Comparison of ENCODE assay signal across 7 cellular contexts in genomic region chr10:60777696-60778213, GRCh38. TPM values are rescaled to one million over a fixed set of nuclear protein-coding genes. Genes with fewer than 3 reads are reported as not detected.
A peak's percentile ranks its signal among the peaks of the same experiment; 100 is the strongest.
DNase-seq lines count a peak whose midpoint lies in the region; ATAC-seq and TF ChIP-seq lines count a peak whose summit lies in the region.

No MANE protein-coding gene starts in this region.

- peak overlapping the region; percentile 52 for H3K27ac ChIP-seq in upper lobe of right lung

- H3K36me3 Mint-ChIP-seq in activated CD8-positive, alpha-beta T cell treated with anti-CD3 and anti-CD28 coated beads for 36 hours (ENCODE audit: low read depth): peaks cover 28% of the 10 kb centered on the region

- peak overlapping the region; percentile 96 for H3K27ac Mint-ChIP-seq in activated CD8-positive, alpha-beta T cell treated with anti-CD3 and anti-CD28 coated beads for 36 hours

- H3K4me1 ChIP-seq in upper lobe of right lung: peaks cover 12% of the 10 kb centered on the region

- H3K9me3 ChIP-seq in upper lobe of right lung: no peaks in the 10 kb centered on the region

- no peak for DNase-seq in activated CD8-positive, alpha-beta T cell treated with anti-CD3 and anti-CD28 coated beads for 36 hours
- no peak for DNase-seq in left lobe of liver (ENCODE audit: low spot score)
- DNase-seq in upper lobe of right lung: no peak
- no peak for DNase-seq in stimulated activated CD4-positive, alpha-beta T cell treated with anti-CD3 and anti-CD28 coated beads, Interleukin-4, amount 100 ng/mL, for 4 hours
- no peak for DNase-seq in NCI-H82 (lab: John Stamatoyannopoulos, UW)

- intact Hi-C loops in activated CD8-positive, alpha-beta T cell treated with anti-CD3 and anti-CD28 coated beads for 36 hours (cut with micrococcal nuclease): no loop called here
- intact Hi-C loops in upper lobe of right lung (cut with DNase I): no loop called here

- H3K27me3 ChIP-seq in upper lobe of right lung: no peaks in the 10 kb centered on the region

- no peaks in the 10 kb centered on the region for H3K9me3 Mint-ChIP-seq in activated CD8-positive, alpha-beta T cell treated with anti-CD3 and anti-CD28 coated beads for 36 hours

- peak overlapping the region; percentile 98 for H3K4me3 Mint-ChIP-seq in activated CD8-positive, alpha-beta T cell treated with anti-CD3 and anti-CD28 coated beads for 36 hours

- H3K27me3 Mint-ChIP-seq in activated CD8-positive, alpha-beta T cell treated with anti-CD3 and anti-CD28 coated beads for 36 hours: no peaks in the 10 kb centered on the region

- peak overlapping the region; percentile 62 for H3K4me3 ChIP-seq in upper lobe of right lung

- POLR2A ChIA-PET in activated CD8-positive, alpha-beta T cell treated with anti-CD3 and anti-CD28 coated beads for 36 hours (lab: Charles Lee): interaction anchor here (1.1 to 1.7 kb wide), 3 partner anchors 8 to 1122 kb away, joined by 3 to 5 read pairs (median 4); no protein-coding TSS in a partner anchor

- no peaks in the 10 kb centered on the region for H3K36me3 ChIP-seq in upper lobe of right lung

- CTCF ChIA-PET in activated CD8-positive, alpha-beta T cell treated with anti-CD3 and anti-CD28 coated beads for 36 hours (lab: Charles Lee): interaction anchor here (1.1 to 1.8 kb wide), 2 partner anchors 9 to 10 kb away, joined by 3 to 10 read pairs; no protein-coding TSS in a partner anchor

- ATAC-seq in GM19351 (IDR thresholded peaks at IDR 0.05; ENCODE audit: unreplicated experiment): peak; percentile 14
- ATAC-seq in HG03025 (IDR thresholded peaks at IDR 0.05; ENCODE audit: low FRiP score, unreplicated experiment): peak; percentile 8
- ATAC-seq in activated CD8-positive, alpha-beta T cell treated with anti-CD3 and anti-CD28 coated beads for 36 hours: no peak
- peak; percentile 4 for ATAC-seq in left lobe of liver
- no peak for ATAC-seq in upper lobe of right lung

- H3K4me1 Mint-ChIP-seq in activated CD8-positive, alpha-beta T cell treated with anti-CD3 and anti-CD28 coated beads for 36 hours (ENCODE audit: low read depth): peaks cover 16% of the 10 kb centered on the region

- no peak for TF ChIP-seq CTCF in activated CD8-positive, alpha-beta T cell treated with anti-CD3 and anti-CD28 coated beads for 36 hours (IDR thresholded peaks at IDR 0.05)
- TF ChIP-seq CTCF in upper lobe of right lung (IDR thresholded peaks at IDR 0.05): no peak

RNA-seq across cellular contexts. Expression of gene CDK1, which starts 0.5 kb away (rescaled TPM):
- 100 to 1,000 TPM; 108 to 112 TPM for total RNA-seq in activated CD8-positive, alpha-beta T cell treated with anti-CD3 and anti-CD28 coated beads for 36 hours
- total RNA-seq in left lobe of liver (0.65 TPM), upper lobe of right lung (3.4 TPM)

Comparison
In these comparisons a context has a peak if more than half of its experiments do, and no peak if none do; other contexts are left out.
1. ATAC-seq: peak in GM19351 (single experiment), HG03025 (single experiment) and left lobe of liver (single experiment); none in activated CD8-positive, alpha-beta T cell treated with anti-CD3 and anti-CD28 coated beads for 36 hours (single experiment) and upper lobe of right lung (single experiment).
2. RNA of gene CDK1, which starts 0.5 kb away (total RNA-seq): 108 to 112 TPM in activated CD8-positive, alpha-beta T cell treated with anti-CD3 and anti-CD28 coated beads for 36 hours; 3.4 TPM in upper lobe of right lung (single experiment) and 0.65 TPM in left lobe of liver (single experiment); every median in the first group is over 10 times any median in the second.